In the genomic region with DNA sequence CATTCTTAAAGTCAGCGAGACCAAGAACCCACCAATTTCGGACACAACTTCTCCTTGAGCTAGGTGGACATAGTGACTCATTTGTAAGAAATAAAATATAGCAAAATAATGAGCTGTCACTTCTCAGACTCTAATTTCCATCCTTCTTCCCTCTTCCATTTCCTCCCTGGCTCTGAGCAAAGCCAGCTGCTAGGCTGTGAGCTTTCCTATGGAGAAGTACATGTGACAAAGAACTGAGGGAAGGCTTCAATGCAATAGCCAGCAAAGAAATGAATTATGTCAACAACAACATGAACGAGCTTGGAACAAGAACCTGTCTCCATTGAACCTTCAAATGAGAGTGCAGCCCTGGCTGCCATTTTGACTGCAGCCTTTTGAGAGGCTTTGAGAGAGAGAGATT, we compare ENCODE assay signal across 17 cellular contexts.
"Had no signal": no experiment of that assay in that cellular context is flagged by ENCODE, and none has a peak within 500 bp of the region (broad histone marks: within the 10 kb centered on the region; RNA-seq: fewer than 3 reads in every experiment).

No MANE protein-coding gene starts in this region.

- H3K27ac ChIP-seq: esophagus muscularis mucosa, foreskin keratinocyte, left lung, lower lobe of right lung had no signal

- H3K9me3 ChIP-seq: esophagus muscularis mucosa, heart right ventricle, mucosa of descending colon had no signal

- ATAC-seq: foreskin keratinocyte, left lung, lower lobe of right lung, mucosa of descending colon had no signal

- DNase-seq: dermis blood vessel endothelial cell; dorsolateral prefrontal cortex; effector CD4-positive, alpha-beta T cell; effector memory CD4-positive, alpha-beta T cell; foreskin keratinocyte; glutamatergic neuron; head of caudate nucleus; heart right ventricle; hippocampal formation; left cardiac atrium; left lung; lower lobe of right lung; mesenchymal stem cell; mucosa of descending colon had no signal

- H3K4me3 ChIP-seq: coronary artery, dorsolateral prefrontal cortex, esophagus muscularis mucosa, heart right ventricle, left lung, lower lobe of right lung, mucosa of descending colon had no signal

- H3K27ac Mint-ChIP-seq: mesothelial cell of epicardium had no signal

- H3K4me3 Mint-ChIP-seq: mesothelial cell of epicardium had no signal

- H3K27me3 ChIP-seq: dorsolateral prefrontal cortex, esophagus muscularis mucosa, foreskin keratinocyte, heart right ventricle, left lung had no signal

- H3K36me3 ChIP-seq: esophagus muscularis mucosa, heart right ventricle, left lung, lower lobe of right lung had no signal

- H3K4me1 ChIP-seq: foreskin keratinocyte had no signal
